16 cellular contexts compared by ENCODE assay signal in genomic region chr11:65102142-65103095, GRCh38. TPM values are rescaled to one million over a fixed set of nuclear protein-coding genes. Genes with fewer than 3 reads are reported as not detected.
DNase-seq lines count a peak whose midpoint lies in the region; ATAC-seq, FAIRE-seq and TF ChIP-seq lines count a peak whose summit lies in the region.
"Had no signal": no experiment of that assay in that cellular context is flagged by ENCODE, and none has a peak within 500 bp of the region (broad histone marks: within the 10 kb centered on the region; RNA-seq: fewer than 3 reads in every experiment).

No MANE protein-coding gene starts in this region.

- no peaks in the 10 kb centered on the region for H3K9me3 ChIP-seq in astrocyte (ENCODE audit: insufficient read depth, low read depth, low read length)
- no peaks in the 10 kb centered on the region for H3K9me3 ChIP-seq in right cardiac atrium (ENCODE audit: control insufficient read depth, low read length)
- H3K9me3 ChIP-seq in subcutaneous abdominal adipose tissue (ENCODE audit: control insufficient read depth in 5 of 5, low read length in 5 of 5), result no peaks in the 10 kb centered on the region
- H3K9me3 ChIP-seq: neutrophil had no signal

- H2AFZ ChIP-seq in astrocyte (ENCODE audit: low read depth, low read length), result no peak overlapping the region
- H2AFZ ChIP-seq: GM23338 had no signal

- no peaks in the 10 kb centered on the region for H3K27me3 Mint-ChIP-seq in astrocyte (ENCODE audit: low read depth, unreplicated experiment)

- peak; percentile 85 for DNase-seq in NCI-H2029 (lab: John Stamatoyannopoulos, UW)
- DNase-seq in astrocyte (ENCODE audit: low read depth), result no peak
- DNase-seq in right cardiac atrium, result peak in 1 of 3 donors; percentile 62
- DNase-seq in retina, result no peak
- no peak for DNase-seq in cortex of kidney (lab: John Stamatoyannopoulos, UW)
- no peak for DNase-seq in T1000 (lab: John Stamatoyannopoulos, UW)
- DNase-seq: activated CD4-positive, alpha-beta T cell treated with anti-CD3 and anti-CD28 coated beads, Interleukin-2, amount 50 U/mL, for 4 hours; activated gamma-delta T cell; Calu3; foreskin melanocyte; stimulated activated CD4-positive, alpha-beta T cell treated with anti-CD3 and anti-CD28 coated beads, Interleukin-2, amount 100 ng/mL, for 24 hours; stimulated activated naive CD4-positive, alpha-beta T cell treated with Interleukin-2 at 50 U/mL for 16 hours had no signal

- intact Hi-C loops in right cardiac atrium (cut with DNase I), result no loop called here

- no peaks in the 10 kb centered on the region for H3K9me3 Mint-ChIP-seq in astrocyte (ENCODE audit: unreplicated experiment)
- H3K9me3 Mint-ChIP-seq: GM23338 had no signal

- H3K4me3 Mint-ChIP-seq in astrocyte (ENCODE audit: unreplicated experiment), result no peak overlapping the region
- H3K4me3 Mint-ChIP-seq: GM23338 had no signal

- no peak for TF ChIP-seq CTCF in astrocyte (IDR thresholded peaks at IDR 0.05; ENCODE audit: insufficient read depth, low read depth, low read length)

- H3K36me3 ChIP-seq in astrocyte (ENCODE audit: insufficient read depth, low read length) (no peaks in the 10 kb centered on the region), subcutaneous abdominal adipose tissue (ENCODE audit: control insufficient read depth in 5 of 5, insufficient read depth in 5 of 5, low read length in 5 of 5) (peaks cover 0 to 22% (median 6%) of the 10 kb centered on the region in 5 donors)

- H3K4me3 ChIP-seq in astrocyte (ENCODE audit: insufficient read depth, low read depth, low read length) (no peak overlapping the region), right cardiac atrium (ENCODE audit: low read length) (no peak overlapping the region), subcutaneous abdominal adipose tissue (ENCODE audit: low read depth in 1 of 5, low read length in 5 of 5) (no peak overlapping the region)
- H3K4me3 ChIP-seq: coronary artery, GM23338 had no signal

- no peaks in the 10 kb centered on the region for H3K27me3 ChIP-seq in astrocyte (ENCODE audit: insufficient read depth, low read length)
- H3K27me3 ChIP-seq in right cardiac atrium (ENCODE audit: control insufficient read depth, insufficient read depth), result no peaks in the 10 kb centered on the region
- no peaks in the 10 kb centered on the region for H3K27me3 ChIP-seq in subcutaneous abdominal adipose tissue (ENCODE audit: control insufficient read depth in 5 of 5, insufficient read depth in 4 of 5, low read length in 5 of 5)
- H3K27me3 ChIP-seq: neutrophil had no signal

- no peak for FAIRE-seq in astrocyte (lab: Jason Lieb, UNC)

- H3K4me2 ChIP-seq in astrocyte (ENCODE audit: low read length), result peak overlapping the region; percentile 42
- H3K4me2 ChIP-seq: GM23338 had no signal

- H3K36me3 Mint-ChIP-seq in astrocyte (ENCODE audit: low read depth, unreplicated experiment), result peaks cover 4% of the 10 kb centered on the region

- WGBS in right cardiac atrium, result 57% methylated on average over 8 of the region's 8 CpGs

- H3K9ac ChIP-seq in astrocyte (ENCODE audit: low read length) (no peak overlapping the region), subcutaneous abdominal adipose tissue (ENCODE audit: low read length in 5 of 5) (peak overlapping the region in 1 of 5 donors; percentile 35)

- ATAC-seq in right cardiac atrium, result peak; percentile 78 to 83
- ATAC-seq: GM23338 had no signal

- H3K79me2 ChIP-seq in astrocyte (ENCODE audit: insufficient read depth, low read length), result peaks cover 47% of the 10 kb centered on the region

- H3K27ac ChIP-seq in astrocyte (ENCODE audit: low read depth, low read length) (no peak overlapping the region), right cardiac atrium (ENCODE audit: low read length) (peak overlapping the region; percentile 88), subcutaneous abdominal adipose tissue (ENCODE audit: low read depth, low read length) (peak overlapping the region; percentile 82)
- H3K27ac ChIP-seq: neutrophil had no signal

- peaks cover 15% of the 10 kb centered on the region for H3K4me1 ChIP-seq in astrocyte (ENCODE audit: insufficient read depth, low read length)
- peaks cover 9% of the 10 kb centered on the region for H3K4me1 ChIP-seq in right cardiac atrium (ENCODE audit: control insufficient read depth, insufficient read depth, low read length)
- peaks cover 0 to 50% (median 27%) of the 10 kb centered on the region in 5 donors for H3K4me1 ChIP-seq in subcutaneous abdominal adipose tissue (ENCODE audit: control insufficient read depth in 5 of 5, insufficient read depth in 5 of 5, low read length in 5 of 5)

- peaks cover 13% of the 10 kb centered on the region for H3K4me1 Mint-ChIP-seq in astrocyte (ENCODE audit: low read depth, unreplicated experiment)
- H3K4me1 Mint-ChIP-seq: GM23338 had no signal

- H4K20me1 ChIP-seq in astrocyte (ENCODE audit: insufficient read depth, low read length), result peaks cover 61% of the 10 kb centered on the region

- H3K27ac Mint-ChIP-seq in astrocyte (ENCODE audit: unreplicated experiment), result no peak overlapping the region
- H3K27ac Mint-ChIP-seq: GM23338 had no signal

RNA-seq across cellular contexts. Expression of gene VPS51, which starts 6.4 kb away (rescaled TPM):
- total RNA-seq in astrocyte (40.0 and 41.4 TPM in 2 replicates), right cardiac atrium (10 to 100 TPM; 68.0 to 80.9 (median 79.1) TPM)
- 67.1 TPM for polyA plus RNA-seq in right cardiac atrium

RNA-seq across cellular contexts. Expression of gene TM7SF2, which starts 9.3 kb away (rescaled TPM):
- total RNA-seq in astrocyte, result 18.0 and 23.9 TPM in 2 replicates
- total RNA-seq in right cardiac atrium, result 10 to 100 TPM; 45.7 to 91.5 (median 52.3) TPM
- 63.5 TPM for polyA plus RNA-seq in right cardiac atrium

RNA-seq across cellular contexts. Expression of gene ZNHIT2, which starts 15.1 kb away (rescaled TPM):
- total RNA-seq in astrocyte, result 8.1 and 10.0 TPM in 2 replicates
- 1 to 10 TPM; 6.4 to 9.2 (median 7.8) TPM for total RNA-seq in right cardiac atrium
- polyA plus RNA-seq in right cardiac atrium, result 11.6 TPM

RNA-seq across cellular contexts. Expression of gene ZFPL1, which starts 18.4 kb away (rescaled TPM):
- total RNA-seq in astrocyte, result 37.9 and 46.3 TPM in 2 replicates
- 10 to 100 TPM; 25.6 to 27.3 (median 26.3) TPM for total RNA-seq in right cardiac atrium
- polyA plus RNA-seq in right cardiac atrium, result 32.6 TPM

RNA-seq across cellular contexts. Expression of gene CDCA5, which starts 18.6 kb away (rescaled TPM):
- total RNA-seq in astrocyte (6.0 and 6.3 TPM in 2 replicates), right cardiac atrium (1 to 10 TPM in 2 of 4 donors, under 1 TPM in 2; 0.22 to 1.6 (median 1.3) TPM)
- polyA plus RNA-seq in right cardiac atrium, result 0.50 TPM
